ENCODE assay signal across 1 cellular context in genomic region chr2:203715744-203716143, GRCh38.
TF ChIP-seq lines count a peak whose summit lies in the region.

No MANE protein-coding gene starts in this region.

TF ChIP-seq in HepG2, 621 proteins besides CTCF, POLR2A, EP300 and RAD21 (continued from another document):
- TF ChIP-seq ZBTB46 (CRISPR knock-in tag; IDR thresholded peaks at IDR 0.05; ENCODE audit: borderline replicate concordance): 0 out of 2 replicates have a peak, but pooled peaks have one; percentile 38
- TF ChIP-seq CEBPB (IDR thresholded peaks at IDR 0.05; ENCODE audit: borderline replicate concordance, low read depth, low read length): peak; percentile 9; the same call in 1 of the 2 replicates
- TF ChIP-seq ATF4 (CRISPR knock-in tag; IDR thresholded peaks at IDR 0.05): peak in 1 of 2 experiments; percentile 70; a peak in 2 of 4 replicates
- no peak for TF ChIP-seq ZNF512B (CRISPR knock-in tag; IDR thresholded peaks at IDR 0.05; ENCODE audit: borderline replicate concordance)
- no peak for TF ChIP-seq ZNF615 (CRISPR knock-in tag; IDR thresholded peaks at IDR 0.05; ENCODE audit: borderline replicate concordance)
